ENCODE assay signal across 11 cellular contexts in the genomic region with DNA sequence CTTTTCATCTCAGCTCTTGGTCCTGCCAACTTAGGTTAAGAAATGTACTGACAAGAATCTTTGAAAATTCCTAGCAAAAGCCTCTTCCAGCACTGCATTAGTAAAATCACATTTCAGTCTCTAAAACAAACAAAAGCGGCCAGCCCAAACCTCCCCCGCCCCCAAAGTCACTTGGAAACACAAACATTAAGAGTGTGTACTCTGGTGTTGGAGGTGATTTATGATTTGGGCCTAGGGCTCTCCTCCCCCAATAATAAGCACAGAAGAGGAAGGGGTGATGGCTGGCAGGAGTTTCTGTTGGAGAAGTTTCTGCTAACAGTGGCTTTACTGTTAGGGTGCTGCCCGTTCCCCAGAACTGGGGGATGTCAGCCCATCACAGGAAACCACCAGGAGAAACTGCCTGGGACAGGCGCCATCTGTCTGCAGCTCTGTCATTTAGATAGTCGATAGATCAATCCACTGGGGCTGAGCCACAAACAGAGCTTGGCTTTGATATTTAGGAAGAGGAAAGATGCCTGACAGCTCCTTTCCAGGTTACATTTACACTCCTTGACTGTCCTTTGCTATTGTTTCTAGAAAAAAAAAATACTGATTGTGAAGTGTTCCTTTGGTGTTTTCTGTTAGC.
DNase-seq lines count a peak whose midpoint lies in the region; ATAC-seq, FAIRE-seq and TF ChIP-seq lines count a peak whose summit lies in the region.
"Had no signal": no experiment of that assay in that cellular context is flagged by ENCODE, and none has a peak within 500 bp of the region (broad histone marks: within the 10 kb centered on the region; RNA-seq: fewer than 3 reads in every experiment).

No MANE protein-coding gene starts in this region.

- no peak overlapping the region for H3K9ac ChIP-seq in K562 (ENCODE audit: insufficient read depth in 1 of 2, low read depth in 2 of 2, low read length in 2 of 2)

- ATAC-seq in K562: no peak
- no peak for ATAC-seq in HG03460 (IDR thresholded peaks at IDR 0.05; ENCODE audit: unreplicated experiment)
- no peak for ATAC-seq in HG02610 (IDR thresholded peaks at IDR 0.05; ENCODE audit: unreplicated experiment)
- ATAC-seq: sciatic nerve had no signal

- H3K79me2 ChIP-seq in K562 (ENCODE audit: control insufficient read depth, insufficient read depth, low read length): no peaks in the 10 kb centered on the region

- no peaks in the 10 kb centered on the region for H3K36me3 Mint-ChIP-seq in progenitor cell of endocrine pancreas (ENCODE audit: insufficient read depth)

- peak overlapping the region; percentile 34 for H3K4me3 Mint-ChIP-seq in progenitor cell of endocrine pancreas (ENCODE audit: low read depth)

- H3K9me3 ChIP-seq in K562 (replicated peaks; ENCODE audit: control insufficient read depth, insufficient read depth, low read depth, low read length) (no peaks in the 10 kb centered on the region), esophagus squamous epithelium (no peaks in the 10 kb centered on the region)

- BruUV-seq in K562 (replicated peaks; lab: Mats Ljungman, UMichigan): no TSS peak

- CTCF ChIA-PET in K562 (lab: Yijun Ruan, JAX; ENCODE audit: low intra/inter-chr PET ratio): no interaction called here

- H3K27ac Mint-ChIP-seq in progenitor cell of endocrine pancreas: peak overlapping the region; percentile 95

- TF ChIP-seq CTCF in NB4 (IDR thresholded peaks at IDR 0.05; ENCODE audit: low read depth, low read length): peak; percentile 13
- peak in 2 of 3 experiments; percentile 16 to 26; a peak in 1 of 6 replicates for TF ChIP-seq CTCF in K562 (IDR thresholded peaks at IDR 0.05 in 2 of 3, conservative IDR thresholded peaks at IDR 0.05 in 1 of 3; ENCODE audit: insufficient read depth in 2 of 3, low read depth in 1 of 3, low read length in 3 of 3)
- TF ChIP-seq CTCF in progenitor cell of endocrine pancreas (IDR thresholded peaks at IDR 0.05; ENCODE audit: unreplicated experiment): peak; percentile 7
- TF ChIP-seq CTCF in esophagus squamous epithelium (IDR thresholded peaks at IDR 0.05): no peak

- TF ChIP-seq RAD21 in K562 (CRISPR knock-in tag; conservative IDR thresholded peaks at IDR 0.05 in 1 of 2, IDR thresholded peaks at IDR 0.05 in 1 of 2): peak in 1 of 2 experiments; percentile 33; a peak in 1 of 4 replicates

- POLR2A ChIA-PET in K562 (lab: Yijun Ruan, JAX): interaction anchor here (1.1 kb wide), 1 partner anchor 10 kb away, joined by 4 read pairs; no protein-coding TSS in a partner anchor

- DNase-seq in NCI-H2081 (lab: John Stamatoyannopoulos, UW) (peak; percentile 44 to 67), NCI-H2081 treated with DMSO at 0.1 percent for 48 hours (lab: John Stamatoyannopoulos, UW) (no peak), NB4 (ENCODE audit: low read depth) (peak; percentile 26), K562 (ENCODE audit: extremely low read depth in 1 of 4, low spot score in 3 of 4) (no peak), progenitor cell of endocrine pancreas (ENCODE audit: low spot score, unreplicated experiment) (no peak), esophagus squamous epithelium (lab: John Stamatoyannopoulos, UW) (no peak)
- DNase-seq: NCI-H187; stimulated activated naive CD4-positive, alpha-beta T cell treated with Interleukin-2 at 50 U/mL for 16 hours had no signal

- H3K36me3 ChIP-seq in K562 (ENCODE audit: control insufficient read depth, insufficient read depth, low read length): no peaks in the 10 kb centered on the region
- no peaks in the 10 kb centered on the region for H3K36me3 ChIP-seq in esophagus squamous epithelium

- H3K4me3 ChIP-seq in NB4 (ENCODE audit: low read depth, low read length) (no peak overlapping the region), K562 (no peak overlapping the region), esophagus squamous epithelium (no peak overlapping the region)

- intact Hi-C loops in K562 (cut with micrococcal nuclease) (no loop called here), esophagus squamous epithelium (cut with DNase I) (no loop called here)

- peaks cover 75% of the 10 kb centered on the region for H3K4me1 Mint-ChIP-seq in progenitor cell of endocrine pancreas (ENCODE audit: low read depth)

- H3K27ac ChIP-seq in K562 (ENCODE audit: extremely low read depth, low read depth, low read length): no peak overlapping the region
- no peak overlapping the region for H3K27ac ChIP-seq in esophagus squamous epithelium

- no peak for FAIRE-seq in K562 (lab: Jason Lieb, UNC)

- H3K4me1 ChIP-seq in K562 (replicated peaks in 1 of 2; ENCODE audit: control insufficient read depth in 2 of 2, insufficient read depth in 2 of 2, low read length in 2 of 2) (no peaks in the 10 kb centered on the region), esophagus squamous epithelium (peaks cover 0 to 6% (median 0%) of the 10 kb centered on the region in 3 donors)

- no peak for TF ChIP-seq EP300 in K562 (IDR thresholded peaks at IDR 0.05; ENCODE audit: low read length)

- no peak overlapping the region for H2AFZ ChIP-seq in K562 (ENCODE audit: low read depth, low read length)

- H3K9me1 ChIP-seq in K562 (ENCODE audit: control insufficient read depth, insufficient read depth, low read length): no peaks in the 10 kb centered on the region

- H4K20me1 ChIP-seq in K562 (replicated peaks; ENCODE audit: control insufficient read depth, insufficient read depth, low read length): peaks cover 2% of the 10 kb centered on the region; the same call in 1 of the 2 replicates

- in situ Hi-C loops in K562 (cut with MboI): no loop called here

- TF ChIP-seq POLR2A in NB4 (IDR thresholded peaks at IDR 0.05; ENCODE audit: extremely low read depth, insufficient read length) (no peak), K562 (conservative IDR thresholded peaks at IDR 0.05) (no peak), esophagus squamous epithelium (IDR thresholded peaks at IDR 0.05) (no peak)

- peaks cover 4 to 21% of the 10 kb centered on the region in 2 experiments; a peak in 4 of 5 replicates for H3K27me3 ChIP-seq in K562 (ENCODE audit: control insufficient read depth in 2 of 2, insufficient read depth in 2 of 2, low read length in 2 of 2)
- H3K27me3 ChIP-seq in esophagus squamous epithelium: no peaks in the 10 kb centered on the region

- no peaks in the 10 kb centered on the region for H3K9me3 Mint-ChIP-seq in progenitor cell of endocrine pancreas (ENCODE audit: low read depth)

- no peaks in the 10 kb centered on the region for H3K27me3 Mint-ChIP-seq in progenitor cell of endocrine pancreas

- WGBS in K562 (ENCODE audit: insufficient coverage, low coverage, missing lambda C conversion rate): 1% methylated on average over 5 of the region's 5 CpGs
- 27 to 37% methylated on average over 5 of the region's 5 CpGs for WGBS in esophagus squamous epithelium, 2 donors

- H3K4me2 ChIP-seq in K562 (ENCODE audit: insufficient read depth, low read length): no peak overlapping the region

TF ChIP-seq in K562, 482 proteins besides CTCF, POLR2A, EP300 and RAD21:
- TF ChIP-seq MEIS2 (IDR thresholded peaks at IDR 0.05; ENCODE audit: partially characterized antibody) (peak; percentile 58), MAFG (tag; conservative IDR thresholded peaks at IDR 0.05) (no peak)
- TF ChIP-seq, protein P1, sequence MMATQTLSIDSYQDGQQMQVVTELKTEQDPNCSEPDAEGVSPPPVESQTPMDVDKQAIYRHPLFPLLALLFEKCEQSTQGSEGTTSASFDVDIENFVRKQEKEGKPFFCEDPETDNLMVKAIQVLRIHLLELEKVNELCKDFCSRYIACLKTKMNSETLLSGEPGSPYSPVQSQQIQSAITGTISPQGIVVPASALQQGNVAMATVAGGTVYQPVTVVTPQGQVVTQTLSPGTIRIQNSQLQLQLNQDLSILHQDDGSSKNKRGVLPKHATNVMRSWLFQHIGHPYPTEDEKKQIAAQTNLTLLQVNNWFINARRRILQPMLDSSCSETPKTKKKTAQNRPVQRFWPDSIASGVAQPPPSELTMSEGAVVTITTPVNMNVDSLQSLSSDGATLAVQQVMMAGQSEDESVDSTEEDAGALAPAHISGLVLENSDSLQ (IDR thresholded peaks at IDR 0.05): peak; percentile 27; the same call in 1 of the 2 replicates
- TF ChIP-seq, protein P2, sequence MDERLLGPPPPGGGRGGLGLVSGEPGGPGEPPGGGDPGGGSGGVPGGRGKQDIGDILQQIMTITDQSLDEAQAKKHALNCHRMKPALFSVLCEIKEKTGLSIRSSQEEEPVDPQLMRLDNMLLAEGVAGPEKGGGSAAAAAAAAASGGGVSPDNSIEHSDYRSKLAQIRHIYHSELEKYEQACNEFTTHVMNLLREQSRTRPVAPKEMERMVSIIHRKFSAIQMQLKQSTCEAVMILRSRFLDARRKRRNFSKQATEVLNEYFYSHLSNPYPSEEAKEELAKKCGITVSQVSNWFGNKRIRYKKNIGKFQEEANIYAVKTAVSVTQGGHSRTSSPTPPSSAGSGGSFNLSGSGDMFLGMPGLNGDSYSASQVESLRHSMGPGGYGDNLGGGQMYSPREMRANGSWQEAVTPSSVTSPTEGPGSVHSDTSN (CRISPR knock-in tag; IDR thresholded peaks at IDR 0.05; ENCODE audit: low read depth): no peak
- TF ChIP-seq, protein P2 (tag; conservative IDR thresholded peaks at IDR 0.05; ENCODE audit: low read depth): peak; percentile 57
TF ChIP-seq in K562: peak in this region for 3.

Comparison
In these comparisons a context has a peak if more than half of its experiments do, and no peak if none do; other contexts are left out.
1. DNase-seq: peak in NCI-H2081 (2 of 2) and NB4 (single experiment); none in NCI-H2081 treated with DMSO at 0.1 percent for 48 hours (single experiment), K562 (0 of 4), progenitor cell of endocrine pancreas (single experiment) and esophagus squamous epithelium (single experiment).
2. CTCF ChIP-seq: peak in NB4 (single experiment), K562 (2 of 3) and progenitor cell of endocrine pancreas (single experiment); none in esophagus squamous epithelium (0 of 6).